ENCODE assay signal across 10 cellular contexts in genomic region chr5:55597014-55597981, GRCh38.
A peak's percentile ranks its signal among the peaks of the same experiment; 100 is the strongest.
DNase-seq lines count a peak whose midpoint lies in the region; ATAC-seq and TF ChIP-seq lines count a peak whose summit lies in the region.
"Had no signal": no experiment of that assay in that cellular context is flagged by ENCODE, and none has a peak within 500 bp of the region (broad histone marks: within the 10 kb centered on the region; RNA-seq: fewer than 3 reads in every experiment).

No MANE protein-coding gene starts in this region.

- TF ChIP-seq EP300 in upper lobe of left lung (IDR thresholded peaks at IDR 0.05), result peak in 1 of 4 donors; percentile 2

- peak overlapping the region; percentile 59 for H3K4me2 ChIP-seq in mammary epithelial cell (ENCODE audit: insufficient read depth, low read depth, low read length)

- H3K4me1 ChIP-seq in mammary epithelial cell (ENCODE audit: insufficient read depth, low read length), result peaks cover 47% of the 10 kb centered on the region
- H3K4me1 ChIP-seq in left lung, result peaks cover 30 to 38% of the 10 kb centered on the region in 2 donors
- H3K4me1 ChIP-seq in upper lobe of left lung, result peaks cover 33 to 45% (median 37%) of the 10 kb centered on the region in 4 donors

- no peak overlapping the region for H3K9ac ChIP-seq in mammary epithelial cell (ENCODE audit: insufficient read depth, low read length)

- peak overlapping the region; percentile 78 for H2AFZ ChIP-seq in mammary epithelial cell (ENCODE audit: low read depth, low read length)

- H3K27ac ChIP-seq in mammary epithelial cell (ENCODE audit: insufficient read depth, low read depth, low read length), result peak overlapping the region; percentile 46
- H3K27ac ChIP-seq in left lung, result peak overlapping the region; percentile 59 to 78
- peak overlapping the region; percentile 4 to 73 (median 50) for H3K27ac ChIP-seq in upper lobe of left lung

- intact Hi-C loops in mammary epithelial cell (cut with micrococcal nuclease) (no loop called here), left lung (cut with DNase I) (no loop called here)

- no peaks in the 10 kb centered on the region for H3K79me2 ChIP-seq in mammary epithelial cell (ENCODE audit: insufficient read depth, low read length)

- TF ChIP-seq POLR2A in upper lobe of left lung (IDR thresholded peaks at IDR 0.05), result no peak

- H3K4me3 ChIP-seq in mammary epithelial cell (replicated peaks in 1 of 3; ENCODE audit: insufficient read depth in 1 of 3, low read depth in 2 of 3, low read length in 3 of 3) (no peak overlapping the region), left lung (no peak overlapping the region), upper lobe of left lung (no peak overlapping the region)

- 27% methylated on average over 7 of the region's 7 CpGs for WGBS in mammary epithelial cell (ENCODE audit: low coverage, missing lambda C conversion rate)
- 44 to 69% methylated on average over 7 of the region's 7 CpGs for WGBS in upper lobe of left lung, 2 donors

- dilution Hi-C loops in mammary epithelial cell (cut with HindIII; ENCODE audit: low sequenced_read_pairs), result no loop called here

- H4K20me1 ChIP-seq in mammary epithelial cell (ENCODE audit: insufficient read depth, low read length), result no peaks in the 10 kb centered on the region

- H3K9me3 ChIP-seq in mammary epithelial cell (replicated peaks; ENCODE audit: insufficient read depth, low read length), result no peaks in the 10 kb centered on the region
- no peaks in the 10 kb centered on the region for H3K9me3 ChIP-seq in left lung
- no peaks in the 10 kb centered on the region for H3K9me3 ChIP-seq in upper lobe of left lung

- CTCF ChIA-PET in mammary epithelial cell (lab: Charles Lee; ENCODE audit: low non-redundant PET), result interaction anchor here (0.5 kb wide), 2 partner anchors 10 to 88 kb away, joined by 5 to 6 read pairs; no protein-coding TSS in a partner anchor

- ATAC-seq in left lung, result peak; percentile 37
- ATAC-seq in upper lobe of left lung (ENCODE audit: low FRiP score in 2 of 2), result peak; percentile 4 to 74
- ATAC-seq: stimulated activated effector memory CD8-positive, alpha-beta T cell treated with anti-CD3 and anti-CD28 coated beads, Interleukin-12 subunit alpha, Interleukin-12 subunit beta, amount 100 ng/mL, for 72 hours had no signal

- H3K27me3 ChIP-seq in mammary epithelial cell (ENCODE audit: insufficient read depth, low read length), result no peaks in the 10 kb centered on the region
- H3K27me3 ChIP-seq in left lung, result no peaks in the 10 kb centered on the region
- no peaks in the 10 kb centered on the region for H3K27me3 ChIP-seq in upper lobe of left lung

- peak; percentile 27 for DNase-seq in NCI-H2196 (lab: John Stamatoyannopoulos, UW; ENCODE audit: unreplicated experiment)
- no peak for DNase-seq in NCI-H2196 treated with DMSO at 0.1 percent for 48 hours (lab: John Stamatoyannopoulos, UW; ENCODE audit: unreplicated experiment)
- peak; percentile 95 for DNase-seq in mammary epithelial cell
- DNase-seq in left lung, result peak in 1 of 2 donors; percentile 75
- DNase-seq in upper lobe of left lung, result peak in 1 of 2 donors; percentile 53
- no peak for DNase-seq in activated CD4-positive, alpha-beta T cell treated with anti-CD3 and anti-CD28 coated beads, Interleukin-2, amount 50 U/mL, for 48 hours
- DNase-seq in activated CD4-positive, CD25-positive, alpha-beta regulatory T cell (lab: John Stamatoyannopoulos, UW), result no peak
- no peak for DNase-seq in activated naive CD4-positive, alpha-beta T cell treated with Interleukin-2 at 50 U/mL for 16 hours
- DNase-seq: NCI-H1105 had no signal

- H3K36me3 ChIP-seq in mammary epithelial cell (ENCODE audit: insufficient read depth, low read length) (no peaks in the 10 kb centered on the region), left lung (no peaks in the 10 kb centered on the region), upper lobe of left lung (no peaks in the 10 kb centered on the region)

- TF ChIP-seq CTCF in mammary epithelial cell (conservative IDR thresholded peaks at IDR 0.05 in 1 of 2, IDR thresholded peaks at IDR 0.05 in 1 of 2; ENCODE audit: extremely low read depth in 1 of 2, insufficient read depth in 1 of 2, low read depth in 1 of 2, low read length in 2 of 2) (no peak), left lung (IDR thresholded peaks at IDR 0.05) (no peak), upper lobe of left lung (IDR thresholded peaks at IDR 0.05) (no peak)

- in situ Hi-C loops in mammary epithelial cell (cut with MboI; ENCODE audit: low sequenced_read_pairs in 2 of 2), result no loop called here

- BruUV-seq in mammary epithelial cell (replicated peaks; lab: Mats Ljungman, UMichigan), result no TSS peak

Comparison
In these comparisons a context has a peak if more than half of its experiments do, and no peak if none do; other contexts are left out.
1. DNase-seq: peak in NCI-H2196 (single experiment) and mammary epithelial cell (single experiment); none in NCI-H2196 treated with DMSO at 0.1 percent for 48 hours (single experiment), activated CD4-positive, alpha-beta T cell treated with anti-CD3 and anti-CD28 coated beads, Interleukin-2, amount 50 U/mL, for 48 hours (0 of 2), activated CD4-positive, CD25-positive, alpha-beta regulatory T cell (0 of 4) and activated naive CD4-positive, alpha-beta T cell treated with Interleukin-2 at 50 U/mL for 16 hours (single experiment).
2. Peak in every context shown above with its lines, with median percentiles within 50 percentile points of each other: H3K27ac ChIP-seq.